ENCODE assay signal across 8 cellular contexts in the genomic region with DNA sequence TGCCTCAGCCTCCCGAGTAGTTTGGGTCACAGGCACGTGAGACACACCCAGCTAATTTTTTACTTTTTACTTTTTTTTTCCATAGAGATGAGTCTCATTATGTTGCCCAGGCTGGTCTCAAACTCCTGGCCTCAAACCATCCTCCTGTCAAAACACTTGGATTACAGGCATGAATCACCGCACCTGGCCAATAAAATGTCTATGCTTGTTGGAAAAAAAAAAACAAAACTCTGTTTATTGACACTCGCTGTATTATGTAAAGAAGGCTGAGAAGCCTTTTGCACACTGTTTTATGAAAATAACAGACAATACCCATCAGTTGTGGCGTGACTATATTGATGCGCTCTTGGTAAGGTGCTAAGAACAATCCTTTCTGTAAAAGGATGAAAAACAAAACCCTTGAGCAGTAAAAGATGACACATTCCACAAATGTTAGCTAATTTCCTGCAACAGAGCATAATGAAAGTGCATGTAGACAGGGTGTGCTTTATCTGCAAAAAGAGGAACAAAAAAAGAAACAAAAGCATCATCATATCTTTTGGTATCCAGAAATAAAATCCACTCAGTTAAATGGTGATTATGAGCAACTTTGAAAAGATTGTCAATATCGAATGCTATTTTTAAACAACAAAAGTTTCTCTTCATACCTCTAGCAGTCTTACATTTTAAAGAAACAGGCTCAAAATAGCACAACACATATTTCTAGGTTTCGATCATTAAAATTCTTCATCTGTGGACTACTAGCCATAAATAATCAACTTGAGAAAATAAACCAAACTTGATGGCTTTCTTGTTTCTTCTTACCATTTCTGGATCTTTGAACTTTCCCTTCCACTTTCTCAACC.
A peak's percentile ranks its signal among the peaks of the same experiment; 100 is the strongest.
DNase-seq lines count a peak whose midpoint lies in the region; ATAC-seq and TF ChIP-seq lines count a peak whose summit lies in the region.

No MANE protein-coding gene starts in this region.

- H3K79me2 ChIP-seq in OCI-LY1 (ENCODE audit: insufficient read depth, low read length) (no peaks in the 10 kb centered on the region), osteoblast (ENCODE audit: insufficient read depth, low read length) (no peaks in the 10 kb centered on the region)

- H3K4me3 ChIP-seq in OCI-LY1 (ENCODE audit: low read depth, low read length, poor library complexity, severe bottlenecking) = peak overlapping the region; percentile 23
- H3K4me3 ChIP-seq in osteoblast (ENCODE audit: insufficient read depth, low read length) = no peak overlapping the region

- H3K9me3 ChIP-seq in OCI-LY1 (ENCODE audit: low read length) (no peaks in the 10 kb centered on the region), osteoblast (ENCODE audit: low read depth, low read length) (no peaks in the 10 kb centered on the region)

- peaks cover 8% of the 10 kb centered on the region for H3K4me1 Mint-ChIP-seq in mesothelial cell of epicardium
- no peaks in the 10 kb centered on the region for H3K4me1 Mint-ChIP-seq in naive thymus-derived CD8-positive, alpha-beta T cell

- H3K4me2 ChIP-seq in OCI-LY1 (ENCODE audit: low read length) = peak overlapping the region; percentile 61
- peak overlapping the region; percentile 37 for H3K4me2 ChIP-seq in osteoblast (ENCODE audit: insufficient read depth, low read length)

- no peak overlapping the region for H3K4me3 Mint-ChIP-seq in mesothelial cell of epicardium
- no peak overlapping the region for H3K4me3 Mint-ChIP-seq in naive thymus-derived CD8-positive, alpha-beta T cell

- no peaks in the 10 kb centered on the region for H3K36me3 Mint-ChIP-seq in mesothelial cell of epicardium
- no peaks in the 10 kb centered on the region for H3K36me3 Mint-ChIP-seq in naive thymus-derived CD8-positive, alpha-beta T cell

- no peaks in the 10 kb centered on the region for H3K27me3 Mint-ChIP-seq in mesothelial cell of epicardium (ENCODE audit: low read depth)
- peaks cover 6 to 36% (median 20%) of the 10 kb centered on the region in 5 donors for H3K27me3 Mint-ChIP-seq in naive thymus-derived CD8-positive, alpha-beta T cell

- no peak overlapping the region for H3K27ac ChIP-seq in OCI-LY1 (ENCODE audit: low read depth, low read length, poor library complexity, severe bottlenecking)
- no peak overlapping the region for H3K27ac ChIP-seq in osteoblast (ENCODE audit: low read depth, low read length)

- H3K4me1 ChIP-seq in OCI-LY1 (ENCODE audit: insufficient read depth, low read length, severe bottlenecking) (peaks cover 58% of the 10 kb centered on the region), osteoblast (ENCODE audit: insufficient read depth, low read length) (peaks cover 11% of the 10 kb centered on the region)

- no peaks in the 10 kb centered on the region for H3K9me2 ChIP-seq in OCI-LY1 (ENCODE audit: low read depth, low read length)

- H4K20me1 ChIP-seq in OCI-LY1 (ENCODE audit: insufficient read depth, low read length) = no peaks in the 10 kb centered on the region
- H4K20me1 ChIP-seq in osteoblast (ENCODE audit: insufficient read depth, low read length) = no peaks in the 10 kb centered on the region

- H3K27me3 ChIP-seq in OCI-LY1 (ENCODE audit: insufficient read depth, low read length) (no peaks in the 10 kb centered on the region), osteoblast (ENCODE audit: insufficient read depth, low read length) (peaks cover 6% of the 10 kb centered on the region)

- H2AFZ ChIP-seq in OCI-LY1 (ENCODE audit: low read length) = peak overlapping the region; percentile 93
- H2AFZ ChIP-seq in osteoblast (ENCODE audit: low read length) = no peak overlapping the region

- no peaks in the 10 kb centered on the region for H3K9me3 Mint-ChIP-seq in mesothelial cell of epicardium
- no peaks in the 10 kb centered on the region for H3K9me3 Mint-ChIP-seq in naive thymus-derived CD8-positive, alpha-beta T cell

- H3K36me3 ChIP-seq in OCI-LY1 (ENCODE audit: insufficient read depth, low read length) = no peaks in the 10 kb centered on the region
- no peaks in the 10 kb centered on the region for H3K36me3 ChIP-seq in osteoblast (ENCODE audit: insufficient read depth, low read length)

- TF ChIP-seq CTCF in OCI-LY1 (IDR thresholded peaks at IDR 0.05; ENCODE audit: low read length) = no peak
- no peak for TF ChIP-seq CTCF in osteoblast (IDR thresholded peaks at IDR 0.05; ENCODE audit: extremely low read depth, low read depth, low read length)
- TF ChIP-seq CTCF in mesothelial cell of epicardium (IDR thresholded peaks at IDR 0.05; ENCODE audit: unreplicated experiment) = no peak

- POLR2A ChIA-PET in naive thymus-derived CD8-positive, alpha-beta T cell (lab: Charles Lee) = no interaction called here

- ATAC-seq in GM18861 (IDR thresholded peaks at IDR 0.05; ENCODE audit: unreplicated experiment) (peak; percentile 67), HG02870 (IDR thresholded peaks at IDR 0.05; ENCODE audit: unreplicated experiment) (peak; percentile 70)
- no peak for ATAC-seq in naive thymus-derived CD8-positive, alpha-beta T cell

- DNase-seq in osteoblast (ENCODE audit: insufficient read length, low spot score, missing footprints) (no peak), mesothelial cell of epicardium (ENCODE audit: low spot score in 2 of 2, unreplicated experiment in 2 of 2) (no peak), NCI-H2081 (lab: John Stamatoyannopoulos, UW) (no peak)
- no peak for DNase-seq in effector CD4-positive, alpha-beta T cell
- no peak for DNase-seq in naive thymus-derived CD8-positive, alpha-beta T cell

- H3K9ac ChIP-seq in OCI-LY1 (ENCODE audit: low read length) = peak overlapping the region; percentile 31; the same call in 1 of the 2 replicates

- H3K27ac Mint-ChIP-seq in mesothelial cell of epicardium = no peak overlapping the region
- no peak overlapping the region for H3K27ac Mint-ChIP-seq in naive thymus-derived CD8-positive, alpha-beta T cell

- no peaks in the 10 kb centered on the region for H3F3A ChIP-seq in OCI-LY1 (ENCODE audit: insufficient read depth, low read length)

Comparison
In these comparisons a context has a peak if more than half of its experiments do, and no peak if none do; other contexts are left out.
1. ATAC-seq: peak in GM18861 (single experiment) and HG02870 (single experiment); none in naive thymus-derived CD8-positive, alpha-beta T cell (0 of 2).